Comparison of ENCODE assay signal across 9 cellular contexts in the genomic region with DNA sequence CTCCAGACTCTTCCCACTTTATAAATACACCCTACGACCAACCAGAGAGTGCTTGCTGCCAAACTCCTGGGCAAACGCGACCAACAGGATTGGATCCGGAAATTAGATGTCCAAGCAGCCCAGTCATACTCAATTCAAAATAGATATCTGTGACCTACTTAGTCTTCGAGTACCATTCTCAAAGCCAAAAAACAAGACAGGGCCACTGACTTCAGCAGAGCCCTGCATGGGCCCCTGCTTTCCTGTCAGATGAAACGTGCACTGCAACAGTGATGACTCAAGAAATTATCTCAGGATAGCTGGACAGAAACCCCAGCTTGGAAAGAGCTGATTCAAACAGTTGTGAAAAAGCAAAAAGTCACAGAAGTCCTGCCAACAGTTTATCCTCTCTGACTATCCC. TPM values are rescaled to one million over a fixed set of nuclear protein-coding genes. Genes with fewer than 3 reads are reported as not detected.
DNase-seq lines count a peak whose midpoint lies in the region; ATAC-seq and TF ChIP-seq lines count a peak whose summit lies in the region.
"Had no signal": no experiment of that assay in that cellular context is flagged by ENCODE, and none has a peak within 500 bp of the region (broad histone marks: within the 10 kb centered on the region; RNA-seq: fewer than 3 reads in every experiment).

No MANE protein-coding gene starts in this region.

- H3K4me3 Mint-ChIP-seq in brain (no peak overlapping the region), progenitor cell of endocrine pancreas (ENCODE audit: low read depth) (no peak overlapping the region)

- no peaks in the 10 kb centered on the region for H3K27me3 Mint-ChIP-seq in brain
- H3K27me3 Mint-ChIP-seq in progenitor cell of endocrine pancreas = no peaks in the 10 kb centered on the region

- DNase-seq in NCI-H2029 treated with DMSO at 0.1 percent for 48 hours (lab: John Stamatoyannopoulos, UW) = peak; percentile 27
- DNase-seq in NCI-H2029 (lab: John Stamatoyannopoulos, UW) = no peak
- no peak for DNase-seq in progenitor cell of endocrine pancreas (ENCODE audit: low spot score, unreplicated experiment)
- no peak for DNase-seq in D341Med (ENCODE audit: low spot score)
- DNase-seq: upper lobe of right lung had no signal

- H3K27ac Mint-ChIP-seq in brain (peak overlapping the region in 3 of 5 experiments; percentile 48 to 76 (median 65)), progenitor cell of endocrine pancreas (peak overlapping the region; percentile 81)

- H3K36me3 Mint-ChIP-seq in brain (no peaks in the 10 kb centered on the region), progenitor cell of endocrine pancreas (ENCODE audit: insufficient read depth) (peaks cover 2% of the 10 kb centered on the region)

- H3K4me1 Mint-ChIP-seq in brain (peaks cover 76% of the 10 kb centered on the region), progenitor cell of endocrine pancreas (ENCODE audit: low read depth) (peaks cover 38% of the 10 kb centered on the region)

- TF ChIP-seq CTCF in brain (conservative IDR thresholded peaks at IDR 0.05) (no peak), progenitor cell of endocrine pancreas (IDR thresholded peaks at IDR 0.05; ENCODE audit: unreplicated experiment) (no peak)

- H3K9me3 Mint-ChIP-seq in brain (no peaks in the 10 kb centered on the region), progenitor cell of endocrine pancreas (ENCODE audit: low read depth) (no peaks in the 10 kb centered on the region)

- peak; percentile 30 for ATAC-seq in HG03432 (IDR thresholded peaks at IDR 0.05; ENCODE audit: unreplicated experiment)
- no peak for ATAC-seq in GM19467 (IDR thresholded peaks at IDR 0.05; ENCODE audit: unreplicated experiment)
- no peak for ATAC-seq in HG03135 (IDR thresholded peaks at IDR 0.05; ENCODE audit: unreplicated experiment)

RNA-seq across cellular contexts. Expression of a gene that starts 17.6 kb away (rescaled TPM):
- polyA plus RNA-seq in brain (ENCODE audit: insufficient read depth, low read depth, low replicate concordance) = 14.0 TPM
- total RNA-seq in progenitor cell of endocrine pancreas = 25.9 and 26.5 TPM in 2 replicates
